In the genomic region with DNA sequence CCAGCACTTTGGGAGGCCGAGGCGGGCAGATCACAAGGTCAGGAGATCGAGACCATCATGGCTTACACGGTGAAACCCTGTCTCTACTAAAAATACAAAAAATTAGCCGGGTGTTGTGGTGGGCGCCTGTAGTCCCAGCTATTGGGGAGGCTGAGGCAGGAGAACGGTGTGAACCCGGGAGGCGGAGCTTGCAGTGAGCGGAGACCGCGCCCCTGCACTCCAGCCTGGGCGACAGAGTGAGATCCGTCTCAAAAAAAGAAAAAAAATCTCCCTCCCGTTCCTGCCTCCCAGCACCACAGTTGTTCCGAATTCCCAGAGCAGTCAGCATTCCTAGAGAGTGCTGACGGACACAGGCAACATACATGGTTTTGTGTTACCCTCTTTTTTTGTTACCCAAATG, we compare ENCODE assay signal across 8 cellular contexts. TPM values are rescaled to one million over a fixed set of nuclear protein-coding genes. Genes with fewer than 3 reads are reported as not detected.
DNase-seq lines count a peak whose midpoint lies in the region; TF ChIP-seq lines count a peak whose summit lies in the region.
"Not testable (repeated sequence)": the region's sequence is repeated elsewhere in the genome, so short reads cannot be mapped to it uniquely, and the experiment has no call there.

No MANE protein-coding gene starts in this region.

- not testable (repeated sequence) for H3K36me3 ChIP-seq in Caco-2 (ENCODE audit: control insufficient read depth, insufficient read depth, low read length); H7 (replicated peaks; ENCODE audit: control insufficient read depth, insufficient read depth, low read length); Peyer's patch; breast epithelium; testis (ENCODE audit: low read depth, missing control alignments)

- H3K4me3 ChIP-seq in Caco-2 (ENCODE audit: low read depth, low read length); H7 (ENCODE audit: insufficient read depth, low read depth, low read length); Peyer's patch; breast epithelium; testis: not testable (repeated sequence)

- not testable (repeated sequence) for H3K36me3 Mint-ChIP-seq in Caco-2 (ENCODE audit: insufficient read depth, unreplicated experiment)

- H3K4me1 Mint-ChIP-seq in Caco-2 (ENCODE audit: low read depth, unreplicated experiment): peaks cover 20% of the 10 kb centered on the region

- not testable (repeated sequence) for H3K4me1 ChIP-seq in Caco-2, Peyer's patch, breast epithelium, testis

- not testable (repeated sequence) for H3K27ac ChIP-seq in Peyer's patch, breast epithelium, testis

- WGBS in testis, 2 donors: 49 to 58% methylated on average over 17 of the region's 17 CpGs

- H3K27ac Mint-ChIP-seq in Caco-2 (ENCODE audit: unreplicated experiment): not testable (repeated sequence)

- not testable (repeated sequence) for H3K9me3 Mint-ChIP-seq in Caco-2 (ENCODE audit: unreplicated experiment)

- POLR2A ChIA-PET in Caco-2 (lab: Charles Lee): not testable (repeated sequence)

- not testable (repeated sequence) for TF ChIP-seq POLR2A in Peyer's patch (IDR thresholded peaks at IDR 0.05); breast epithelium (IDR thresholded peaks at IDR 0.05); testis (IDR thresholded peaks at IDR 0.05)

- intact Hi-C loops in Caco-2 (cut with micrococcal nuclease; ENCODE audit: unreplicated experiment) (loop anchor here (5.0 to 10.0 kb wide), 2 partner anchors 79 to 186 kb away; a partner anchor contains a TSS), breast epithelium (cut with DNase I; ENCODE audit: low total_unique reads) (loop anchor here (10.0 kb wide), 1 partner anchor 1371 kb away; no protein-coding TSS in a partner anchor), posterior vena cava (cut with DNase I) (loop anchor here in 1 of 2 donors (2.0 kb wide), 1 partner anchor 79 kb away; no protein-coding TSS in a partner anchor)
- intact Hi-C loops in testis (cut with DNase I; ENCODE audit: low total_unique reads): not testable (repeated sequence)

- not testable (repeated sequence) for BruUV-seq in Caco-2 (replicated peaks; lab: Mats Ljungman, UMichigan)

- CTCF ChIA-PET in Caco-2 (lab: Charles Lee): interaction anchor here (0.6 kb wide), 1 partner anchor 734 kb away, joined by 5 read pairs; no protein-coding TSS in a partner anchor

- DNase-seq in Caco-2: not testable (repeated sequence)
- DNase-seq in H7 (peak; percentile 50), Peyer's patch (peak in 2 of 3 donors; percentile 4), breast epithelium (ENCODE audit: low spot score in 2 of 2) (peak; percentile 8 to 15), iPS-NIHi11 (ENCODE audit: low spot score) (peak; percentile 3), mesenteric fat pad (ENCODE audit: low spot score) (peak; percentile 39), posterior vena cava (ENCODE audit: low spot score) (peak; percentile 29), testis (peak; percentile 6)

- not testable (repeated sequence) for H3K9me3 ChIP-seq in Caco-2, Peyer's patch, breast epithelium, testis

- H3K27me3 Mint-ChIP-seq in Caco-2 (ENCODE audit: insufficient read depth, unreplicated experiment): peaks cover 23% of the 10 kb centered on the region

- TF ChIP-seq CTCF in Caco-2 (IDR thresholded peaks at IDR 0.05; ENCODE audit: insufficient read depth in 1 of 2, low read depth in 1 of 2, low read length in 1 of 2, severe bottlenecking in 1 of 2, unreplicated experiment in 1 of 2); Peyer's patch (IDR thresholded peaks at IDR 0.05); breast epithelium (IDR thresholded peaks at IDR 0.05); testis (IDR thresholded peaks at IDR 0.05): not testable (repeated sequence)

- H3K4me3 Mint-ChIP-seq in Caco-2 (ENCODE audit: unreplicated experiment): peak overlapping the region; percentile 7

- H3K27me3 ChIP-seq in Caco-2 (replicated peaks; ENCODE audit: control insufficient read depth, insufficient read depth, low read length); H7 (ENCODE audit: control insufficient read depth, insufficient read depth, low read length); Peyer's patch; breast epithelium; testis: not testable (repeated sequence)

RNA-seq across cellular contexts. Expression of a gene that starts 54.6 kb away (rescaled TPM):
- 30.2 and 34.5 TPM in 2 replicates for total RNA-seq in Caco-2 (2022)
- 123 and 154 TPM in 2 replicates for total RNA-seq in H7 (2014; rRNA removed; shearing (Covaris generic))
- 10 to 100 TPM; 29.7 to 54.5 (median 33.6) TPM for total RNA-seq in Peyer's patch
- 100 to 1,000 TPM; 114 to 267 (median 143) TPM for total RNA-seq in breast epithelium
- 135 TPM for total RNA-seq in mesenteric fat pad
- 10 to 100 TPM; 66.6 to 80.3 TPM for total RNA-seq in posterior vena cava
- 10 to 100 TPM; 56.5 to 65.0 TPM for total RNA-seq in testis
- polyA plus RNA-seq in testis (ENCODE audit: insufficient read depth, low read depth, low replicate concordance): 44.3 TPM
